ENCODE assay signal across 1 cellular context in the genomic region with DNA sequence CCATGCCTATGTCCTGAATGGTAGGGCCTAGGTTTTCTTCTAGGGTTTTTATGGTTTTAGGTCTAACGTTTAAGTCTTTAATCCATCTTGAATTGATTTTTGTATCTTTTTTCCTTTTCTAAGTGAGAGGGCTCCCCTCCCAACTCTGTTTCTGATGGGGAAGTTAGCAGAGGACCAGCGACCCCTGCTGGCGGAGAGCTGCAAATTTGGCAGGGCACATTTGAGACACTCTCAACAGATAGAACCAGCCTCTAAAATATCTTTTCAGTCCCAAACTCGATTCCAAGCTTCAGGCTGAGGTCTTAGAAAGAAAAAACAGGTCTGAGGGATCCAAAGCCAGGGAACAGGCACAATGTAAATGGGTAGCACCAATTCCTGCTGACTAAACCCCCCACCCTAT.
TF ChIP-seq lines count a peak whose summit lies in the region.

No MANE protein-coding gene starts in this region.

TF ChIP-seq in HCT116, 20 proteins besides CTCF, POLR2A, EP300 and RAD21 (continued from another document):
- TF ChIP-seq POLR2AphosphoS5 (IDR thresholded peaks at IDR 0.05; ENCODE audit: low read depth, low read length) (no peak), EZH2 (IDR thresholded peaks at IDR 0.05) (no peak), ZNF274 (IDR thresholded peaks at IDR 0.05; ENCODE audit: low read depth, low read length) (no peak), ZFX (IDR thresholded peaks at IDR 0.05) (no peak), JUND (IDR thresholded peaks at IDR 0.05) (no peak), YY1 (IDR thresholded peaks at IDR 0.05; ENCODE audit: extremely low read depth, insufficient replicate concordance, low read depth, low read length) (no peak), EGR1 (IDR thresholded peaks at IDR 0.05; ENCODE audit: low read depth) (no peak), EZH2phosphoT487 (IDR thresholded peaks at IDR 0.05; ENCODE audit: borderline replicate concordance) (no peak), ELF1 (IDR thresholded peaks at IDR 0.05; ENCODE audit: borderline replicate concordance, low read depth) (no peak)
- TF ChIP-seq, protein P1, sequence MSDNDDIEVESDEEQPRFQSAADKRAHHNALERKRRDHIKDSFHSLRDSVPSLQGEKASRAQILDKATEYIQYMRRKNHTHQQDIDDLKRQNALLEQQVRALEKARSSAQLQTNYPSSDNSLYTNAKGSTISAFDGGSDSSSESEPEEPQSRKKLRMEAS (IDR thresholded peaks at IDR 0.05): no peak
- TF ChIP-seq, protein P2, sequence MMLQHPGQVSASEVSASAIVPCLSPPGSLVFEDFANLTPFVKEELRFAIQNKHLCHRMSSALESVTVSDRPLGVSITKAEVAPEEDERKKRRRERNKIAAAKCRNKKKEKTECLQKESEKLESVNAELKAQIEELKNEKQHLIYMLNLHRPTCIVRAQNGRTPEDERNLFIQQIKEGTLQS (IDR thresholded peaks at IDR 0.05): no peak
- TF ChIP-seq, protein P3, sequence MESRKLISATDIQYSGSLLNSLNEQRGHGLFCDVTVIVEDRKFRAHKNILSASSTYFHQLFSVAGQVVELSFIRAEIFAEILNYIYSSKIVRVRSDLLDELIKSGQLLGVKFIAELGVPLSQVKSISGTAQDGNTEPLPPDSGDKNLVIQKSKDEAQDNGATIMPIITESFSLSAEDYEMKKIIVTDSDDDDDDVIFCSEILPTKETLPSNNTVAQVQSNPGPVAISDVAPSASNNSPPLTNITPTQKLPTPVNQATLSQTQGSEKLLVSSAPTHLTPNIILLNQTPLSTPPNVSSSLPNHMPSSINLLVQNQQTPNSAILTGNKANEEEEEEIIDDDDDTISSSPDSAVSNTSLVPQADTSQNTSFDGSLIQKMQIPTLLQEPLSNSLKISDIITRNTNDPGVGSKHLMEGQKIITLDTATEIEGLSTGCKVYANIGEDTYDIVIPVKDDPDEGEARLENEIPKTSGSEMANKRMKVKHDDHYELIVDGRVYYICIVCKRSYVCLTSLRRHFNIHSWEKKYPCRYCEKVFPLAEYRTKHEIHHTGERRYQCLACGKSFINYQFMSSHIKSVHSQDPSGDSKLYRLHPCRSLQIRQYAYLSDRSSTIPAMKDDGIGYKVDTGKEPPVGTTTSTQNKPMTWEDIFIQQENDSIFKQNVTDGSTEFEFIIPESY (IDR thresholded peaks at IDR 0.05; ENCODE audit: extremely low read depth, insufficient replicate concordance, low read length): no peak
